Comparison of ENCODE assay signal across 1 cellular context in genomic region chr19:49150106-49150943, GRCh38.
TF ChIP-seq lines count a peak whose summit lies in the region.

No MANE protein-coding gene starts in this region.

TF ChIP-seq in K562, 482 proteins besides CTCF, POLR2A, EP300 and RAD21 (continued from another document and continues in another):
- TF ChIP-seq ARID3A (IDR thresholded peaks at IDR 0.05; ENCODE audit: borderline replicate concordance, low read depth, low read length) = no peak
- no peak for TF ChIP-seq NFRKB (IDR thresholded peaks at IDR 0.05; ENCODE audit: low read depth)
- peak; percentile 82 for TF ChIP-seq BHLHE40 (IDR thresholded peaks at IDR 0.05; ENCODE audit: low read length)
- TF ChIP-seq POLR2H (tag; IDR thresholded peaks at IDR 0.05; ENCODE audit: low read depth) = peak; percentile 47
- TF ChIP-seq RBM39 (optimal IDR thresholded peaks at IDR 0.05; ENCODE audit: low read depth, low read length) = peak; percentile 13
- peak; percentile 54 for TF ChIP-seq MAX (CRISPR knock-in tag; IDR thresholded peaks at IDR 0.05)
- no peak for TF ChIP-seq E2F8 (IDR thresholded peaks at IDR 0.05; ENCODE audit: low read depth, partially characterized antibody)
- no peak; a peak in 1 of 6 replicates for TF ChIP-seq ZBTB11 (CRISPR knock-in tag; IDR thresholded peaks at IDR 0.05)
- peak; percentile 67; the same call in 1 of the 2 replicates for TF ChIP-seq SAFB (IDR thresholded peaks at IDR 0.05; ENCODE audit: borderline replicate concordance, low read depth, low read length)
- TF ChIP-seq NR2C2 (CRISPR knock-in tag; IDR thresholded peaks at IDR 0.05) = peak; percentile 66; the same call in 1 of the 2 replicates
- peak; percentile 59 for TF ChIP-seq NR2C2 (tag; IDR thresholded peaks at IDR 0.05)
- no peak for TF ChIP-seq ETV6 (IDR thresholded peaks at IDR 0.05; ENCODE audit: borderline replicate concordance in 1 of 2, low read depth in 2 of 2, low read length in 1 of 2)
- TF ChIP-seq ETV6 (CRISPR knock-in tag; IDR thresholded peaks at IDR 0.05; ENCODE audit: borderline replicate concordance) = no peak
- no peak for TF ChIP-seq ZNF232 (CRISPR knock-in tag; IDR thresholded peaks at IDR 0.05)
- TF ChIP-seq CBX1 (IDR thresholded peaks at IDR 0.05; ENCODE audit: low read depth) = peak; percentile 40; the same call in 1 of the 2 replicates
- peak; percentile 70 for TF ChIP-seq RBM22 (IDR thresholded peaks at IDR 0.05; ENCODE audit: low read depth, low read length, poor library complexity, severe bottlenecking)
- TF ChIP-seq ESRRB (CRISPR knock-in tag; IDR thresholded peaks at IDR 0.05; ENCODE audit: borderline replicate concordance) = 0 out of 2 replicates have a peak, but pooled peaks have one; percentile 58
- no peak for TF ChIP-seq CHCHD3 (CRISPR knock-in tag; IDR thresholded peaks at IDR 0.05)
- TF ChIP-seq AFF4 (CRISPR knock-in tag; IDR thresholded peaks at IDR 0.05) = peak; percentile 50; the same call in 1 of the 2 replicates
- peak; percentile 84 for TF ChIP-seq CXXC5 (CRISPR knock-in tag; IDR thresholded peaks at IDR 0.05)
- TF ChIP-seq RREB1 (CRISPR knock-in tag; IDR thresholded peaks at IDR 0.05) = peak; percentile 60; the same call in 1 of the 2 replicates
- TF ChIP-seq KAT8 (IDR thresholded peaks at IDR 0.05; ENCODE audit: low read depth) = no peak
- TF ChIP-seq TGIF2 (CRISPR knock-in tag; IDR thresholded peaks at IDR 0.05) = no peak
- no peak for TF ChIP-seq ZBTB34 (CRISPR knock-in tag; IDR thresholded peaks at IDR 0.05)
- no peak for TF ChIP-seq RNF219 (CRISPR knock-in tag; IDR thresholded peaks at IDR 0.05)
- TF ChIP-seq L3MBTL2 (IDR thresholded peaks at IDR 0.05) = peak; percentile 71; the same call in 1 of the 2 replicates
- no peak for TF ChIP-seq FOXJ2 (tag; IDR thresholded peaks at IDR 0.05)
- peak; percentile 49; the same call in 1 of the 2 replicates for TF ChIP-seq PHF8 (IDR thresholded peaks at IDR 0.05; ENCODE audit: borderline replicate concordance, low read length)
- no peak for TF ChIP-seq PML (IDR thresholded peaks at IDR 0.05; ENCODE audit: low read length)
- no peak for TF ChIP-seq NFE2L1 (tag; IDR thresholded peaks at IDR 0.05; ENCODE audit: borderline replicate concordance, low read depth)
- TF ChIP-seq BMI1 (IDR thresholded peaks at IDR 0.05; ENCODE audit: low read length) = no peak
- no peak for TF ChIP-seq HOXB6 (CRISPR knock-in tag; IDR thresholded peaks at IDR 0.05; ENCODE audit: borderline replicate concordance)
- no peak for TF ChIP-seq NFATC3 (IDR thresholded peaks at IDR 0.05)
- no peak for TF ChIP-seq FOXJ3 (CRISPR knock-in tag; IDR thresholded peaks at IDR 0.05)
- TF ChIP-seq HLTF (IDR thresholded peaks at IDR 0.05) = 0 out of 2 replicates have a peak, but pooled peaks have one; percentile 35
- no peak for TF ChIP-seq RBM34 (IDR thresholded peaks at IDR 0.05; ENCODE audit: borderline replicate concordance, insufficient read depth, low read length)
- TF ChIP-seq NBN (IDR thresholded peaks at IDR 0.05; ENCODE audit: low read depth) = peak; percentile 51; the same call in 1 of the 2 replicates
- TF ChIP-seq CCNT2 (IDR thresholded peaks at IDR 0.05; ENCODE audit: borderline replicate concordance, extremely low read depth, insufficient read length, low read depth, low read length) = peak; percentile 52
- TF ChIP-seq MTA3 (IDR thresholded peaks at IDR 0.05; ENCODE audit: borderline replicate concordance) = peak; percentile 39; the same call in 1 of the 2 replicates
- no peak for TF ChIP-seq ZNF146 (CRISPR knock-in tag; IDR thresholded peaks at IDR 0.05; ENCODE audit: unreplicated experiment)
